In the genomic region with DNA sequence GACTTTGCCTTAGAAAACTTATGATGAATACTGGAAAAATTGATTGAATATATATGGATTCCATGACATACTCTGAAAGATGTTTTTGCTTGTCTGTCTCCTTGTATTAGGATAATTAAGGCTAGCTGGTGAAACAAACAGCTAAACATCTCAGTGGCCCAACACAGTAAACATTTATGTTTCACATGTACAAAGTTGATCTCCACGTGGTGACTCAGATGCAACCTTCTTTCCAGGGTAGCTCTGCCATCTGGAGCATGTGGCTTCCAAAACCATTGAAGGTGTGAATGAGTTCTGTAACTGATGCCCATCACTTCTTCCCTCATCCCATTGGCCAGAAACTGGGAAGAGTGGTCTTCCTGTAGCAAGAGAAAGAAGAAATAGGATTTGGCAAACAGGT, we compare ENCODE assay signal across 33 cellular contexts.
"Had no signal": no experiment of that assay in that cellular context is flagged by ENCODE, and none has a peak within 500 bp of the region (broad histone marks: within the 10 kb centered on the region; RNA-seq: fewer than 3 reads in every experiment).

No MANE protein-coding gene starts in this region.

- H3K4me1 ChIP-seq: adrenal gland, ascending aorta, body of pancreas, breast epithelium had no signal

- H3K27me3 ChIP-seq: adrenal gland, ascending aorta, body of pancreas, brain microvascular endothelial cell, breast epithelium, cardiac muscle cell had no signal

- DNase-seq: activated effector memory CD4-positive, alpha-beta T cell treated with anti-CD3 and anti-CD28 coated beads, Interleukin-2, amount 50 U/mL, for 16 hours; activated effector memory CD4-positive, alpha-beta T cell treated with Interleukin-2 at 50 U/mL for 16 hours; activated gamma-delta T cell; activated gamma-delta T cell treated with Interleukin-2 at 50 U/mL for 16 hours; activated naive CD4-positive, alpha-beta T cell; activated naive CD4-positive, alpha-beta T cell treated with anti-CD3 and anti-CD28 coated beads for 36 hours; activated naive CD4-positive, alpha-beta T cell treated with anti-CD3 and anti-CD28 coated beads, Interleukin-2, amount 10 ng/mL, durations not matched to agents 7 days and 5 days; activated naive CD4-positive, alpha-beta T cell treated with anti-CD3 and anti-CD28 coated beads, Interleukin-2, amount 50 U/mL, for 16 hours; activated naive CD4-positive, alpha-beta T cell treated with Interleukin-2 at 50 U/mL for 16 hours; activated naive CD8-positive, alpha-beta T cell treated with anti-CD3 and anti-CD28 coated beads for 36 hours; activated naive CD8-positive, alpha-beta T cell treated with anti-CD3 and anti-CD28 coated beads, Interleukin-2, amount 10 ng/mL, durations not matched to agents 7 days and 5 days; activated naive CD8-positive, alpha-beta T cell treated with anti-CD3 and anti-CD28 coated beads, Interleukin-2, amount 50 U/mL, for 24 hours; activated T-cell treated with anti-CD3 and anti-CD28 coated beads, Interleukin-2, amount 50 U/mL, for 24 hours; activated T-cell treated with anti-CD3 and anti-CD28 coated beads, Interleukin-2, amount 50 U/mL, for 4 hours; activated T-cell treated with anti-CD3 and anti-CD28 coated beads, Interleukin-2, amount 50 U/mL, for 48 hours; activated T-cell treated with anti-CD3 and anti-CD28 coated beads, Interleukin-2, amount 50 U/mL, for 72 hours; adrenal gland; amniotic stem cell; amygdala; anterior cingulate cortex; aorta; body of pancreas; brain microvascular endothelial cell; caudate nucleus; central memory CD4-positive, alpha-beta T cell; cerebellar nuclear complex had no signal

- H3K36me3 ChIP-seq: adrenal gland, ascending aorta, brain microvascular endothelial cell, breast epithelium, cardiac muscle cell had no signal

- H3K9me3 ChIP-seq: adrenal gland, ascending aorta, body of pancreas, breast epithelium had no signal

- ATAC-seq: activated naive CD4-positive, alpha-beta T cell treated with anti-CD3 and anti-CD28 coated beads, Interleukin-2, amount 50 U/mL, for 72 hours; activated naive CD8-positive, alpha-beta T cell treated with anti-CD3 and anti-CD28 coated beads, Interleukin-2, amount 50 U/mL, for 24 hours; activated T-cell treated with anti-CD3 and anti-CD28 coated beads, Interleukin-2, amount 50 U/mL, for 4 hours; activated T-cell treated with anti-CD3 and anti-CD28 coated beads, Interleukin-2, amount 50 U/mL, for 72 hours; activated T-helper 17 cell treated with anti-CD3 and anti-CD28 coated beads, Interleukin-2, amount 50 U/mL, for 72 hours; body of pancreas had no signal

- FAIRE-seq: astrocyte, bronchial epithelial cell had no signal

- H3K4me3 ChIP-seq: adrenal gland, ascending aorta, body of pancreas, breast epithelium, cardiac muscle cell had no signal

- H3K27ac ChIP-seq: adrenal gland, ascending aorta, body of pancreas, brain microvascular endothelial cell, breast epithelium, cardiac muscle cell had no signal
